17 cellular contexts compared by ENCODE assay signal in genomic region chr10:9311702-9312499, GRCh38.
DNase-seq lines count a peak whose midpoint lies in the region; ATAC-seq and TF ChIP-seq lines count a peak whose summit lies in the region.
"Had no signal": no experiment of that assay in that cellular context is flagged by ENCODE, and none has a peak within 500 bp of the region (broad histone marks: within the 10 kb centered on the region; RNA-seq: fewer than 3 reads in every experiment).

No MANE protein-coding gene starts in this region.

- no peaks in the 10 kb centered on the region for H3K9me3 ChIP-seq in mammary epithelial cell (replicated peaks; ENCODE audit: insufficient read depth, low read length)
- H3K9me3 ChIP-seq in Panc1 (ENCODE audit: control insufficient read depth, insufficient read depth, low read depth, low read length), result no peaks in the 10 kb centered on the region
- no peaks in the 10 kb centered on the region for H3K9me3 ChIP-seq in fibroblast of lung (ENCODE audit: control insufficient read depth, insufficient read depth, low read depth, low read length)
- H3K9me3 ChIP-seq: HAP-1, thyroid gland had no signal

- in situ Hi-C loops in mammary epithelial cell (cut with MboI; ENCODE audit: low sequenced_read_pairs in 2 of 2) (loop anchor here in 1 of 2 donors (25.0 kb wide), 1 partner anchor 1450 kb away; no protein-coding TSS in a partner anchor), Panc1 (cut with HindIII; ENCODE audit: low pct_unique_long_range_greater_than_20kb, low sequenced_read_pairs) (no loop called here)

- H3K27me3 ChIP-seq in mammary epithelial cell (ENCODE audit: insufficient read depth, low read length) (no peaks in the 10 kb centered on the region), Panc1 (ENCODE audit: control insufficient read depth, insufficient read depth, low read length) (peaks cover 2% of the 10 kb centered on the region), fibroblast of lung (ENCODE audit: control insufficient read depth, insufficient read depth, low read length) (no peaks in the 10 kb centered on the region)
- H3K27me3 ChIP-seq: thyroid gland had no signal

- no peak overlapping the region for H3K27ac Mint-ChIP-seq in MCF 10A (ENCODE audit: low read depth, unreplicated experiment)
- no peak overlapping the region for H3K27ac Mint-ChIP-seq in type B pancreatic cell
- H3K27ac Mint-ChIP-seq: activated naive CD4-positive, alpha-beta T cell treated with anti-CD3 and anti-CD28 coated beads, Interleukin-2, amount 50 U/mL, for 24 hours had no signal

- H3K27me3 Mint-ChIP-seq in MCF 10A (ENCODE audit: insufficient read depth, unreplicated experiment) (no peaks in the 10 kb centered on the region), type B pancreatic cell (peaks cover 19% of the 10 kb centered on the region)

- CTCF ChIA-PET in MCF 10A (lab: Yijun Ruan, JAX) (interaction anchor here (0.5 to 2.0 kb wide), 11 partner anchors 10 to 1787 kb away, joined by 3 to 7 read pairs (median 3); no protein-coding TSS in a partner anchor), mammary epithelial cell (lab: Charles Lee; ENCODE audit: low non-redundant PET) (no interaction called here), Panc1 (lab: Charles Lee) (interaction anchor here (0.5 to 0.7 kb wide), 3 partner anchors 28 to 260 kb away, joined by 3 to 6 read pairs (median 4); no protein-coding TSS in a partner anchor)

- H3K4me1 ChIP-seq in mammary epithelial cell (ENCODE audit: insufficient read depth, low read length) (no peaks in the 10 kb centered on the region), Panc1 (ENCODE audit: control insufficient read depth, insufficient read depth, low read length) (no peaks in the 10 kb centered on the region), fibroblast of lung (ENCODE audit: control insufficient read depth, extremely low read depth, insufficient read depth, low read length) (no peaks in the 10 kb centered on the region)
- H3K4me1 ChIP-seq: HAP-1, thyroid gland had no signal

- intact Hi-C loops in MCF 10A (cut with micrococcal nuclease), result no loop called here
- intact Hi-C loops in mammary epithelial cell (cut with micrococcal nuclease), result no loop called here
- intact Hi-C loops in Panc1 (cut with micrococcal nuclease; ENCODE audit: unreplicated experiment), result no loop called here
- intact Hi-C loops in head of caudate nucleus (cut with DNase I), result no loop called here

- DNase-seq in MCF 10A (ENCODE audit: unreplicated experiment) (no peak), mammary epithelial cell (no peak), Panc1 (ENCODE audit: low read depth, low spot score) (no peak), fibroblast of lung (ENCODE audit: low read depth in 2 of 2) (no peak), type B pancreatic cell (ENCODE audit: extremely low spot score, unreplicated experiment) (no peak), NCI-H2171 (lab: John Stamatoyannopoulos, UW) (no peak), GF-D8 (lab: John Stamatoyannopoulos, UW) (no peak), head of caudate nucleus (no peak)
- DNase-seq: DMS 273 treated with DMSO at 0.1 percent for 48 hours, left ventricle myocardium superior, NCI-H1436, NCI-H69, SIG-M5, thyroid gland had no signal

- H3K9me3 Mint-ChIP-seq in MCF 10A (ENCODE audit: unreplicated experiment), result no peaks in the 10 kb centered on the region
- no peaks in the 10 kb centered on the region for H3K9me3 Mint-ChIP-seq in type B pancreatic cell
- H3K9me3 Mint-ChIP-seq: activated naive CD4-positive, alpha-beta T cell treated with anti-CD3 and anti-CD28 coated beads, Interleukin-2, amount 50 U/mL, for 24 hours had no signal

- 50% methylated on average over 4 of the region's 4 CpGs for WGBS in mammary epithelial cell (ENCODE audit: low coverage, missing lambda C conversion rate)

- no peaks in the 10 kb centered on the region for H4K20me1 ChIP-seq in mammary epithelial cell (ENCODE audit: insufficient read depth, low read length)
- H4K20me1 ChIP-seq in fibroblast of lung (ENCODE audit: control insufficient read depth, extremely low read depth, insufficient read depth, low read length), result no peaks in the 10 kb centered on the region

- H3K4me3 Mint-ChIP-seq in MCF 10A (ENCODE audit: unreplicated experiment) (no peak overlapping the region), type B pancreatic cell (no peak overlapping the region)
- H3K4me3 Mint-ChIP-seq: activated naive CD4-positive, alpha-beta T cell treated with anti-CD3 and anti-CD28 coated beads, Interleukin-2, amount 50 U/mL, for 24 hours had no signal

- H3K36me3 Mint-ChIP-seq in MCF 10A (ENCODE audit: insufficient read depth, unreplicated experiment) (no peaks in the 10 kb centered on the region), type B pancreatic cell (no peaks in the 10 kb centered on the region)
- H3K36me3 Mint-ChIP-seq: activated naive CD4-positive, alpha-beta T cell treated with anti-CD3 and anti-CD28 coated beads, Interleukin-2, amount 50 U/mL, for 24 hours had no signal

- ATAC-seq in Panc1, result no peak
- ATAC-seq: HepG2, left ventricle myocardium superior had no signal

- no peaks in the 10 kb centered on the region for H3K79me2 ChIP-seq in mammary epithelial cell (ENCODE audit: insufficient read depth, low read length)
- no peaks in the 10 kb centered on the region for H3K79me2 ChIP-seq in fibroblast of lung (ENCODE audit: control insufficient read depth, insufficient read depth, low read length)

- BruUV-seq in MCF 10A (replicated peaks; lab: Mats Ljungman, UMichigan), result no TSS peak
- BruUV-seq in mammary epithelial cell (replicated peaks; lab: Mats Ljungman, UMichigan), result no TSS peak
- no TSS peak for BruUV-seq in Panc1 (replicated peaks; lab: Mats Ljungman, UMichigan)

- H3K4me3 ChIP-seq in mammary epithelial cell (replicated peaks in 1 of 3; ENCODE audit: insufficient read depth in 1 of 3, low read depth in 2 of 3, low read length in 3 of 3) (no peak overlapping the region), Panc1 (ENCODE audit: low read depth in 2 of 2, low read length in 2 of 2) (no peak overlapping the region), fibroblast of lung (replicated peaks in 1 of 4; ENCODE audit: control extremely low read depth in 1 of 4, insufficient read depth in 1 of 4, low read depth in 3 of 4, low read length in 4 of 4) (no peak overlapping the region)
- H3K4me3 ChIP-seq: HAP-1, thyroid gland had no signal

- no peak overlapping the region for H2AFZ ChIP-seq in mammary epithelial cell (ENCODE audit: low read depth, low read length)
- no peak overlapping the region for H2AFZ ChIP-seq in fibroblast of lung (ENCODE audit: low read length)

- peak; percentile 26 for TF ChIP-seq CTCF in MCF 10A (IDR thresholded peaks at IDR 0.05; ENCODE audit: unreplicated experiment)
- peak in 1 of 2 donors; percentile 44 for TF ChIP-seq CTCF in mammary epithelial cell (conservative IDR thresholded peaks at IDR 0.05 in 1 of 2, IDR thresholded peaks at IDR 0.05 in 1 of 2; ENCODE audit: extremely low read depth in 1 of 2, insufficient read depth in 1 of 2, low read depth in 1 of 2, low read length in 2 of 2)
- peak; percentile 37; the same call in 1 of the 2 replicates for TF ChIP-seq CTCF in Panc1 (IDR thresholded peaks at IDR 0.05)
- TF ChIP-seq CTCF in fibroblast of lung (conservative IDR thresholded peaks at IDR 0.05 in 1 of 2, IDR thresholded peaks at IDR 0.05 in 1 of 2; ENCODE audit: low read depth in 1 of 2, low read length in 2 of 2), result peak; percentile 10 to 40
- TF ChIP-seq CTCF in type B pancreatic cell (conservative IDR thresholded peaks at IDR 0.05), result peak; percentile 54

- H3K4me1 Mint-ChIP-seq in MCF 10A (ENCODE audit: insufficient read depth, unreplicated experiment) (no peaks in the 10 kb centered on the region), type B pancreatic cell (ENCODE audit: unreplicated experiment) (no peaks in the 10 kb centered on the region)
- H3K4me1 Mint-ChIP-seq: activated naive CD4-positive, alpha-beta T cell treated with anti-CD3 and anti-CD28 coated beads, Interleukin-2, amount 50 U/mL, for 24 hours had no signal

- dilution Hi-C loops in mammary epithelial cell (cut with HindIII; ENCODE audit: low sequenced_read_pairs), result no loop called here

- POLR2A ChIA-PET in MCF 10A (lab: Yijun Ruan, JAX), result interaction anchor here (0.6 kb wide), 1 partner anchor 721 kb away, joined by 4 read pairs; no protein-coding TSS in a partner anchor
- POLR2A ChIA-PET in Panc1 (lab: Charles Lee), result no interaction called here

- H3K27ac ChIP-seq in mammary epithelial cell (ENCODE audit: insufficient read depth, low read depth, low read length), result no peak overlapping the region
- no peak overlapping the region for H3K27ac ChIP-seq in Panc1 (ENCODE audit: low read length)
- no peak overlapping the region for H3K27ac ChIP-seq in fibroblast of lung (ENCODE audit: insufficient read depth, low read length)
- H3K27ac ChIP-seq: thyroid gland had no signal

- H3K36me3 ChIP-seq in mammary epithelial cell (ENCODE audit: insufficient read depth, low read length) (no peaks in the 10 kb centered on the region), Panc1 (ENCODE audit: control insufficient read depth, insufficient read depth, low read length) (no peaks in the 10 kb centered on the region), fibroblast of lung (ENCODE audit: control insufficient read depth, insufficient read depth, low read length) (no peaks in the 10 kb centered on the region)
- H3K36me3 ChIP-seq: HAP-1, thyroid gland had no signal

- H3K9ac ChIP-seq in mammary epithelial cell (ENCODE audit: insufficient read depth, low read length), result no peak overlapping the region
- H3K9ac ChIP-seq in fibroblast of lung (ENCODE audit: insufficient read depth, low read length), result no peak overlapping the region

- H3K4me2 ChIP-seq in mammary epithelial cell (ENCODE audit: insufficient read depth, low read depth, low read length) (no peak overlapping the region), fibroblast of lung (ENCODE audit: extremely low read depth, insufficient read depth, low read length) (no peak overlapping the region)
